In the genomic region with DNA sequence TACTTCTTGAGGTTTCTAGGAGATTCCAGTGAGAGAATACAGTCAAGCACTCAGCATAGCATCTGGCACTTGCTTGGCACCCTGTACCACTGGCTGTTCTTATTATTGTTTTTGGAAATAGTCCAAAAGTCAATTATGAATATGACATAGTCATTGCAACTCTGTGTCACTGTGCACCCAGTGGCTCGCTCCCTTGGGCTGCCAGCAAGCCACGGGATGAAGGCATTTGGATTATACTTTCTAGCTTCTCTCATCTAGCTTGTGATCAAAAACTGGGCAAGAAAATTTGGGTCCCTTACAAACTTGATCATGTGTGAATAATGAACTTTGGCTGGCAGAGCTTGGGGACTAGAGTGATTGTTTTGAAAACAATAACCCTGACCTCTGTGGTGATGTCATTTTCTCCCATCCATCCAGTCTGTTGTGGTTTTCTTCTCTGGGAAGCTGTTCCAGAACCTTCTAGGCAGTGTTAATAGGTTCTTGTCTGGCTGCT, we compare ENCODE assay signal across 8 cellular contexts. TPM values are rescaled to one million over a fixed set of nuclear protein-coding genes. Genes with fewer than 3 reads are reported as not detected.
A peak's percentile ranks its signal among the peaks of the same experiment; 100 is the strongest.
DNase-seq lines count a peak whose midpoint lies in the region; ATAC-seq and TF ChIP-seq lines count a peak whose summit lies in the region.
"Had no signal": no experiment of that assay in that cellular context is flagged by ENCODE, and none has a peak within 500 bp of the region (broad histone marks: within the 10 kb centered on the region; RNA-seq: fewer than 3 reads in every experiment).

No MANE protein-coding gene starts in this region.

- H3K36me3 ChIP-seq in RWPE2 (ENCODE audit: low read depth) (peaks cover 11% of the 10 kb centered on the region), heart right ventricle (peaks cover 0 to 25% (median 0%) of the 10 kb centered on the region in 9 donors), thoracic aorta (no peaks in the 10 kb centered on the region)

- H3K4me1 ChIP-seq in RWPE2 (ENCODE audit: insufficient read depth, poor library complexity, severe bottlenecking) (peaks cover 43% of the 10 kb centered on the region), heart right ventricle (peaks cover 0 to 47% (median 23%) of the 10 kb centered on the region in 9 donors), thoracic aorta (ENCODE audit: control insufficient read depth in 1 of 2, low read depth in 2 of 2) (peaks cover 19 to 54% of the 10 kb centered on the region in 2 donors)

- TF ChIP-seq CTCF in RWPE2 (IDR thresholded peaks at IDR 0.05; ENCODE audit: poor library complexity, severe bottlenecking) (no peak), heart right ventricle (IDR thresholded peaks at IDR 0.05) (no peak), thoracic aorta (IDR thresholded peaks at IDR 0.05) (no peak)

- 0 out of 3 replicates have a peak, but pooled peaks have one; percentile 15 for ATAC-seq in RWPE2 (ENCODE audit: low read depth)
- peak in 7 of 8 donors; percentile 59 to 91 (median 77) for ATAC-seq in heart right ventricle
- ATAC-seq in thoracic aorta (ENCODE audit: insufficient number of reproducible peaks, low FRiP score, low read depth) = peak; percentile 73
- no peak for ATAC-seq in HG02623 (IDR thresholded peaks at IDR 0.05; ENCODE audit: unreplicated experiment)
- no peak for ATAC-seq in GM18873 (IDR thresholded peaks at IDR 0.05; ENCODE audit: low FRiP score, unreplicated experiment)

- H3K27me3 ChIP-seq in RWPE2 (ENCODE audit: insufficient read depth, poor library complexity, severe bottlenecking) = no peaks in the 10 kb centered on the region
- H3K27me3 ChIP-seq in heart right ventricle = no peaks in the 10 kb centered on the region
- H3K27me3 ChIP-seq in thoracic aorta (replicated peaks; ENCODE audit: insufficient read depth) = no peaks in the 10 kb centered on the region

- intact Hi-C loops in heart right ventricle (cut with DNase I) = no loop called here

- peak overlapping the region; percentile 96 for H3K27ac ChIP-seq in RWPE2 (ENCODE audit: poor library complexity, severe bottlenecking)
- H3K27ac ChIP-seq in heart right ventricle = peak overlapping the region in 6 of 10 donors; percentile 13 to 68 (median 34)
- H3K27ac ChIP-seq in thoracic aorta = peak overlapping the region; percentile 50 to 54

- DNase-seq in HS-27A (ENCODE audit: low read depth) = peak; percentile 76
- DNase-seq in RWPE2 (ENCODE audit: low spot score) = no peak
- DNase-seq in heart right ventricle = no peak
- DNase-seq in thoracic aorta (ENCODE audit: low spot score) = peak; percentile 8
- DNase-seq in NCI-H146 (lab: John Stamatoyannopoulos, UW) = no peak
- DNase-seq: amniotic stem cell had no signal

- no peaks in the 10 kb centered on the region for H3K9me3 ChIP-seq in RWPE2 (ENCODE audit: severe bottlenecking)
- no peaks in the 10 kb centered on the region for H3K9me3 ChIP-seq in heart right ventricle
- H3K9me3 ChIP-seq in thoracic aorta = no peaks in the 10 kb centered on the region

- H3K4me3 ChIP-seq in RWPE2 (ENCODE audit: severe bottlenecking) (no peak overlapping the region), heart right ventricle (no peak overlapping the region), thoracic aorta (no peak overlapping the region)

- 43 to 48% methylated on average over 2 of the region's 2 CpGs for WGBS in heart right ventricle, 2 donors

RNA-seq across cellular contexts. Expression of a gene that starts 32.8 kb away (rescaled TPM):
- total RNA-seq in heart right ventricle (100 to 1,000 TPM; 242 to 410 (median 304) TPM), thoracic aorta (100 to 1,000 TPM in 1 of 2 donors, 10 to 100 TPM in 1; 95.3 to 158 TPM)
- polyA plus RNA-seq in heart right ventricle = 10 to 100 TPM; 28.4 to 56.2 TPM

Comparison
In these comparisons a context has a peak if more than half of its experiments do, and no peak if none do; other contexts are left out.
1. DNase-seq: peak in HS-27A (single experiment) and thoracic aorta (single experiment); none in RWPE2 (single experiment), heart right ventricle (0 of 2) and NCI-H146 (single experiment).
2. ATAC-seq: peak in RWPE2 (single experiment), heart right ventricle (7 of 8) and thoracic aorta (single experiment); none in HG02623 (single experiment) and GM18873 (single experiment).
3. H3K27ac ChIP-seq: peak in every context shown above with its lines; median percentile 96 in RWPE2; 52 in thoracic aorta; 34 in heart right ventricle.